In the genomic region with DNA sequence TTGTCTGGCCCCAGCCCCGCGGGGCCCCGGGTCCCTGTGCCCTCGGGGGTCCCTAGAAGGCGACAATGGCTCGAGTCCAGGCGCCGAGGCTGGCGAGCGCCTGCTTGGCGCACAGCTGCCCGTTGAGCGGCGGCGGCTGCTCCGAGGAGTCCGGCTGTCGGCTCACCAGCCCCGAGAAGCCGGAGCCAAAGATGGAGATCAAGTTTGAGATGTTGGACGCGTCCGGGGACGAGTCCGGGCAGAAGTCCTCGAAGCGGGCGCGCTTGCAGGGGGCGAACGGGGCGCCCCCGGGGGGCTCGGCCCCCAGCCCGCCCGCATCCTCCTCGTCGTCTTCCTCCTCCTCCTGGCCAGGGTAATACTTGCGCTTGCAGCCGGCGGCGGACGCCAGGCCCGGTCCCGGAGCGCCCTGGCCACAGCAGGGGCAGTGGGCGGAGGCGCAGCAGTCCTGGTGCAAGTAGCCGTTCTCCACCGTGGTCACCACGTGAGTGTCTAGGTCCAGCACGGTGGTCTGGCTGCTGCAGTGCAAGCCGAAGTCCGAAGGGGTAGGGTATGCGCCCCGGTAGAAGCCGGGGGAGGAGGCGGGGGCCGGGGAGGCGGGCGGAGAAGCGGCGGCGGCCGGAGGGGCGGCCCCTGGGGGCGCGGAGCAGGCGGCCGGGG, we compare ENCODE assay signal across 1 cellular context.
TF ChIP-seq lines count a peak whose summit lies in the region.

No MANE protein-coding gene starts in this region.

TF ChIP-seq in HepG2, 621 proteins besides CTCF, POLR2A, EP300 and RAD21 (continued from another document):
- no peak for TF ChIP-seq NONO (IDR thresholded peaks at IDR 0.05)
- 0 out of 2 replicates have a peak, but pooled peaks have one; percentile 22 for TF ChIP-seq NONO (CRISPR knock-in tag; conservative IDR thresholded peaks at IDR 0.05)
- TF ChIP-seq STAG1 (CRISPR knock-in tag; IDR thresholded peaks at IDR 0.05), result 0 out of 2 replicates have a peak, but pooled peaks have one; percentile 3
- TF ChIP-seq IKZF5 (CRISPR knock-in tag; IDR thresholded peaks at IDR 0.05), result no peak
- TF ChIP-seq, protein P1, sequence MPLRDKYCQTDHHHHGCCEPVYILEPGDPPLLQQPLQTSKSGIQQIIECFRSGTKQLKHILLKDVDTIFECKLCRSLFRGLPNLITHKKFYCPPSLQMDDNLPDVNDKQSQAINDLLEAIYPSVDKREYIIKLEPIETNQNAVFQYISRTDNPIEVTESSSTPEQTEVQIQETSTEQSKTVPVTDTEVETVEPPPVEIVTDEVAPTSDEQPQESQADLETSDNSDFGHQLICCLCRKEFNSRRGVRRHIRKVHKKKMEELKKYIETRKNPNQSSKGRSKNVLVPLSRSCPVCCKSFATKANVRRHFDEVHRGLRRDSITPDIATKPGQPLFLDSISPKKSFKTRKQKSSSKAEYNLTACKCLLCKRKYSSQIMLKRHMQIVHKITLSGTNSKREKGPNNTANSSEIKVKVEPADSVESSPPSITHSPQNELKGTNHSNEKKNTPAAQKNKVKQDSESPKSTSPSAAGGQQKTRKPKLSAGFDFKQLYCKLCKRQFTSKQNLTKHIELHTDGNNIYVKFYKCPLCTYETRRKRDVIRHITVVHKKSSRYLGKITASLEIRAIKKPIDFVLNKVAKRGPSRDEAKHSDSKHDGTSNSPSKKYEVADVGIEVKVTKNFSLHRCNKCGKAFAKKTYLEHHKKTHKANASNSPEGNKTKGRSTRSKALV (CRISPR knock-in tag; IDR thresholded peaks at IDR 0.05), result peak; percentile 65; the same call in 1 of the 2 replicates
